1 cellular context compared by ENCODE assay signal in genomic region chr9:137254624-137255447, GRCh38.
A peak's percentile ranks its signal among the peaks of the same experiment; 100 is the strongest.
TF ChIP-seq lines count a peak whose summit lies in the region.

Gene NELFB, plus strand, starts transcription at chr9:137255327.

TF ChIP-seq in H1, 55 proteins besides CTCF, POLR2A, EP300 and RAD21:
- TF ChIP-seq SAP30 (IDR thresholded peaks at IDR 0.05; ENCODE audit: insufficient read depth, insufficient replicate concordance, low read length) = no peak
- 0 out of 4 replicates have a peak, but pooled peaks of 1 of the 2 experiments have one; percentile 23 for TF ChIP-seq HDAC2 (IDR thresholded peaks at IDR 0.05; ENCODE audit: borderline replicate concordance in 1 of 2, low read depth in 2 of 2, low read length in 2 of 2)
- TF ChIP-seq TAF1 (IDR thresholded peaks at IDR 0.05; ENCODE audit: low read depth, low read length) = peak; percentile 86
- TF ChIP-seq EGR1 (IDR thresholded peaks at IDR 0.05; ENCODE audit: borderline replicate concordance, low read depth, low read length) = no peak; the same call in 1 of the 2 replicates
- 0 out of 2 replicates have a peak, but pooled peaks have one; percentile 30 for TF ChIP-seq POLR2AphosphoS5 (IDR thresholded peaks at IDR 0.05; ENCODE audit: low read depth, low read length)
- 0 out of 2 replicates have a peak, but pooled peaks have one; percentile 14 for TF ChIP-seq KDM5A (IDR thresholded peaks at IDR 0.05; ENCODE audit: low read length)
- TF ChIP-seq SIN3A (conservative IDR thresholded peaks at IDR 0.05 in 1 of 2, IDR thresholded peaks at IDR 0.05 in 1 of 2; ENCODE audit: low read depth in 1 of 2, low read length in 2 of 2) = peak in 1 of 2 experiments; percentile 87; a peak in 1 of 4 replicates
- 0 out of 2 replicates have a peak, but pooled peaks have one; percentile 13 for TF ChIP-seq SRF (IDR thresholded peaks at IDR 0.05; ENCODE audit: low read depth, low read length)
- TF ChIP-seq TBP (IDR thresholded peaks at IDR 0.05; ENCODE audit: low read depth, low read length) = peak; percentile 38; the same call in 1 of the 2 replicates
- TF ChIP-seq EZH2 (IDR thresholded peaks at IDR 0.05; ENCODE audit: low read depth, low read length, severe bottlenecking) = no peak
- peak; percentile 93 for TF ChIP-seq GABPA (IDR thresholded peaks at IDR 0.05; ENCODE audit: borderline replicate concordance, insufficient read depth, low read length)
- TF ChIP-seq MAX (IDR thresholded peaks at IDR 0.05) = 0 out of 2 replicates have a peak, but pooled peaks have one; percentile 6
- TF ChIP-seq BRCA1 (IDR thresholded peaks at IDR 0.05; ENCODE audit: low read depth, low read length) = no peak
- 0 out of 2 replicates have a peak, but pooled peaks have one; percentile 7 for TF ChIP-seq E2F6 (IDR thresholded peaks at IDR 0.05)
- TF ChIP-seq PHF8 (conservative IDR thresholded peaks at IDR 0.05; ENCODE audit: low read depth, low read length) = peak; percentile 89
- peak; percentile 53 for TF ChIP-seq TAF7 (optimal IDR thresholded peaks at IDR 0.05; ENCODE audit: borderline replicate concordance, low read depth, low read length)
- TF ChIP-seq RBBP5 (IDR thresholded peaks at IDR 0.05; ENCODE audit: borderline replicate concordance, low read depth, low read length) = peak; percentile 32; the same call in 1 of the 2 replicates
- TF ChIP-seq CREB1 (IDR thresholded peaks at IDR 0.05) = 0 out of 2 replicates have a peak, but pooled peaks have one; percentile 23
- TF ChIP-seq NRF1 (IDR thresholded peaks at IDR 0.05; ENCODE audit: low read depth, low read length) = peak; percentile 52
- peak; percentile 60 for TF ChIP-seq KDM4A (IDR thresholded peaks at IDR 0.05; ENCODE audit: low read depth, low read length, severe bottlenecking)
